Comparison of ENCODE assay signal across 8 cellular contexts in the genomic region with DNA sequence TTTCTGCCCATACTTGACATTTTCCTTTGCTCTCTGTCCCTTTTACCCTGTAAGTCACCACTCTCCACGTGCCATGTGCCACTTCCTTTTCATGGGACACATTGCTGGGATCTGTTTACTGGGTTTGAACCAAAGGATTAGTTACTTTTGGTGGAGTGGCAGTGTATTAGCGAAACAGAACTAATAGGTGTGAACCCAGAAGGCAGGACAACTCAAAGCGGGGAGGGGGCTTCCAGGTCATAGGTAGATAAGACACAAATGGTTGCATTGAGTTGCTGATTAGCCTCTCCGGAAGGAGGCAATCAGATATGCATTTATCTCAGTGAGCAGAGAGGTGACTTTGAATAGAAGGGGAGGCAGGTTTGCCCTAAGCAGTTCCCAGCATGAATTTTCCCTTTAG. TPM values are rescaled to one million over a fixed set of nuclear protein-coding genes. Genes with fewer than 3 reads are reported as not detected.
DNase-seq lines count a peak whose midpoint lies in the region; ATAC-seq, FAIRE-seq and TF ChIP-seq lines count a peak whose summit lies in the region.

No MANE protein-coding gene starts in this region.

- H3K9me3 Mint-ChIP-seq in brain, result peaks cover 0 to 3% (median 0%) of the 10 kb centered on the region in 5 experiments

- H3K4me3 ChIP-seq in mesodermal cell (ENCODE audit: extremely low read depth, insufficient read depth, low read length, poor library complexity, severe bottlenecking), result peak overlapping the region; percentile 89

- 5 to 11% methylated on average over 3 to 4 of the region's 4 CpGs for WGBS in mesodermal cell (ENCODE audit: insufficient coverage in 2 of 2), 2 experiments

- no peak for ATAC-seq in HG03175 (IDR thresholded peaks at IDR 0.05; ENCODE audit: unreplicated experiment)

- peaks cover 28% of the 10 kb centered on the region for H3K36me3 ChIP-seq in mesodermal cell (ENCODE audit: control insufficient read depth, insufficient read depth, low read length)

- peaks cover 50% of the 10 kb centered on the region for H3K4me1 Mint-ChIP-seq in brain

- peaks cover 17% of the 10 kb centered on the region for H3K4me1 ChIP-seq in mesodermal cell (ENCODE audit: control insufficient read depth, insufficient read depth, low read length, poor library complexity, severe bottlenecking)

- peak; percentile 3 for DNase-seq in stimulated activated CD4-positive, alpha-beta T cell treated with anti-CD3 and anti-CD28 coated beads, Interleukin-15, amount 100 ng/mL, for 24 hours
- no peak for DNase-seq in stimulated activated CD4-positive, alpha-beta T cell treated with anti-CD3 and anti-CD28 coated beads, Interleukin-4, amount 100 ng/mL, for 1 hour
- DNase-seq in frontal cortex (ENCODE audit: low spot score in 2 of 2) (no peak), SW480 (ENCODE audit: low spot score) (no peak), OCI-M2 (lab: John Stamatoyannopoulos, UW; ENCODE audit: unreplicated experiment) (no peak)

- H3K9me3 ChIP-seq in mesodermal cell (ENCODE audit: control insufficient read depth, low read length), result peaks cover 18% of the 10 kb centered on the region

- peaks cover 9% of the 10 kb centered on the region for H3K27me3 Mint-ChIP-seq in brain

- peak overlapping the region; percentile 91 to 99 (median 95) for H3K4me3 Mint-ChIP-seq in brain

- peaks cover 21% of the 10 kb centered on the region for H3K36me3 Mint-ChIP-seq in brain

- peak overlapping the region; percentile 95 to 98 (median 98) for H3K27ac Mint-ChIP-seq in brain

- no peak for FAIRE-seq in frontal cortex (lab: Jason Lieb, UNC)

- TF ChIP-seq CTCF in brain (conservative IDR thresholded peaks at IDR 0.05), result no peak

- H3K27ac ChIP-seq in mesodermal cell (ENCODE audit: low read depth, low read length, severe bottlenecking), result no peak overlapping the region

RNA-seq across cellular contexts. Expression of a gene that starts 0.9 kb away (rescaled TPM):
- polyA plus RNA-seq in brain (ENCODE audit: insufficient read depth, low read depth, low replicate concordance), result 6.4 TPM
- 9.7 TPM for polyA plus RNA-seq in mesodermal cell (2013, experiment 1 of 2)
- polyA plus RNA-seq in mesodermal cell (2013, experiment 2 of 2), result 8.4 TPM
- 14.7 TPM for total RNA-seq in frontal cortex

RNA-seq across cellular contexts. Expression of a gene that starts 12.0 kb away (rescaled TPM):
- not detected for polyA plus RNA-seq in brain (ENCODE audit: insufficient read depth, low read depth, low replicate concordance)
- not detected for polyA plus RNA-seq in mesodermal cell (2013, experiment 1 of 2)
- polyA plus RNA-seq in mesodermal cell (2013, experiment 2 of 2), result not detected
- not detected for total RNA-seq in frontal cortex
